ENCODE assay signal across 25 cellular contexts in genomic region chr21:45584786-45585185, GRCh38. TPM values are rescaled to one million over a fixed set of nuclear protein-coding genes. Genes with fewer than 3 reads are reported as not detected.
"Had no signal": no experiment of that assay in that cellular context is flagged by ENCODE, and none has a peak within 500 bp of the region (broad histone marks: within the 10 kb centered on the region; RNA-seq: fewer than 3 reads in every experiment).

No MANE protein-coding gene starts in this region.

- H3K27me3 Mint-ChIP-seq: activated T-helper 17 cell treated with anti-CD3 and anti-CD28 coated beads, Interleukin-2, amount 50 U/mL, for 72 hours had no signal

- H3K36me3 ChIP-seq: esophagus muscularis mucosa, gastrocnemius medialis, ovary, right atrium auricular region, tibial nerve, vagina had no signal

- ATAC-seq: activated T-helper 17 cell treated with anti-CD3 and anti-CD28 coated beads, Interleukin-2, amount 50 U/mL, for 72 hours; effector memory CD8-positive, alpha-beta T cell; gastrocnemius medialis; naive thymus-derived CD4-positive, alpha-beta T cell; psoas muscle; WTC11 had no signal

- FAIRE-seq: astrocyte, colon had no signal

- H3K27me3 ChIP-seq: ovary, right atrium auricular region, vagina had no signal

- H3K4me3 ChIP-seq: dorsolateral prefrontal cortex, esophagus muscularis mucosa, gastrocnemius medialis, ovary, psoas muscle, right atrium auricular region, tibial nerve, vagina had no signal

- DNase-seq: activated CD4-positive, alpha-beta T cell treated with anti-CD3 and anti-CD28 coated beads, Interleukin-2, amount 50 U/mL, for 4 hours; activated naive CD4-positive, alpha-beta T cell treated with Interleukin-2 at 50 U/mL for 16 hours; activated naive CD8-positive, alpha-beta T cell treated with anti-CD3 and anti-CD28 coated beads for 36 hours; activated T-cell treated with anti-CD3 and anti-CD28 coated beads, Interleukin-2, amount 50 U/mL, for 1 hour; effector memory CD8-positive, alpha-beta T cell; gastrocnemius medialis; hippocampal formation; mesendoderm; ovary; psoas muscle; stimulated activated CD4-positive, alpha-beta T cell treated with anti-CD3 and anti-CD28 coated beads, Interleukin-12 subunit alpha, Interleukin-12 subunit beta, amount 100 ng/mL, for 4 hours; T-helper 1 cell had no signal

- H3K4me3 Mint-ChIP-seq: activated naive CD8-positive, alpha-beta T cell treated with anti-CD3 and anti-CD28 coated beads for 36 hours; activated T-helper 17 cell treated with anti-CD3 and anti-CD28 coated beads, Interleukin-2, amount 50 U/mL, for 72 hours; central memory CD8-positive, alpha-beta T cell; effector memory CD8-positive, alpha-beta T cell; naive thymus-derived CD4-positive, alpha-beta T cell; stimulated activated naive CD8-positive, alpha-beta T cell treated with anti-CD3 and anti-CD28 coated beads, Interleukin-15, Interleukin-2, amounts not matched to agents 100 ng/mL and 50 ng/mL, for 24 hours; WTC11 had no signal

- H3K27ac ChIP-seq: dorsolateral prefrontal cortex, esophagus muscularis mucosa, gastrocnemius medialis, ovary, psoas muscle, right atrium auricular region, tibial nerve, vagina had no signal

- H3K27ac Mint-ChIP-seq: activated naive CD8-positive, alpha-beta T cell treated with anti-CD3 and anti-CD28 coated beads for 36 hours; activated T-helper 17 cell treated with anti-CD3 and anti-CD28 coated beads, Interleukin-2, amount 50 U/mL, for 72 hours; effector memory CD8-positive, alpha-beta T cell; naive thymus-derived CD4-positive, alpha-beta T cell; stimulated activated naive CD8-positive, alpha-beta T cell treated with anti-CD3 and anti-CD28 coated beads, Interleukin-15, Interleukin-2, amounts not matched to agents 100 ng/mL and 50 ng/mL, for 24 hours; WTC11 had no signal

- H3K4me1 ChIP-seq: gastrocnemius medialis, psoas muscle had no signal

- H3K4me1 Mint-ChIP-seq: central memory CD8-positive, alpha-beta T cell; WTC11 had no signal

- H3K9me3 ChIP-seq: ovary had no signal

RNA-seq across cellular contexts. Expression of gene PCBP3, which starts 58.7 kb away (rescaled TPM):
- total RNA-seq: skeletal muscle tissue had no signal
